In genomic region chr17:40419559-40420331, GRCh38 we compare ENCODE assay signal across 2 cellular contexts.
TF ChIP-seq lines count a peak whose summit lies in the region.

No MANE protein-coding gene starts in this region.

TF ChIP-seq in SK-N-SH, 30 proteins besides CTCF, POLR2A, EP300 and RAD21 (continued from another document):
- TF ChIP-seq RCOR1 (IDR thresholded peaks at IDR 0.05; ENCODE audit: low read length) (0 out of 2 replicates have a peak, but pooled peaks have one; percentile 62), TAF1 (IDR thresholded peaks at IDR 0.05; ENCODE audit: borderline replicate concordance, low read depth, low read length) (no peak), TEAD4 (IDR thresholded peaks at IDR 0.05; ENCODE audit: borderline replicate concordance, insufficient read depth) (no peak)

TF ChIP-seq in SK-N-SH treated with all-trans-retinoic acid at 6 μM for 48 hours, 23 proteins besides CTCF, POLR2A, EP300 and RAD21 (continued from another document):
- TF ChIP-seq, protein P1, sequence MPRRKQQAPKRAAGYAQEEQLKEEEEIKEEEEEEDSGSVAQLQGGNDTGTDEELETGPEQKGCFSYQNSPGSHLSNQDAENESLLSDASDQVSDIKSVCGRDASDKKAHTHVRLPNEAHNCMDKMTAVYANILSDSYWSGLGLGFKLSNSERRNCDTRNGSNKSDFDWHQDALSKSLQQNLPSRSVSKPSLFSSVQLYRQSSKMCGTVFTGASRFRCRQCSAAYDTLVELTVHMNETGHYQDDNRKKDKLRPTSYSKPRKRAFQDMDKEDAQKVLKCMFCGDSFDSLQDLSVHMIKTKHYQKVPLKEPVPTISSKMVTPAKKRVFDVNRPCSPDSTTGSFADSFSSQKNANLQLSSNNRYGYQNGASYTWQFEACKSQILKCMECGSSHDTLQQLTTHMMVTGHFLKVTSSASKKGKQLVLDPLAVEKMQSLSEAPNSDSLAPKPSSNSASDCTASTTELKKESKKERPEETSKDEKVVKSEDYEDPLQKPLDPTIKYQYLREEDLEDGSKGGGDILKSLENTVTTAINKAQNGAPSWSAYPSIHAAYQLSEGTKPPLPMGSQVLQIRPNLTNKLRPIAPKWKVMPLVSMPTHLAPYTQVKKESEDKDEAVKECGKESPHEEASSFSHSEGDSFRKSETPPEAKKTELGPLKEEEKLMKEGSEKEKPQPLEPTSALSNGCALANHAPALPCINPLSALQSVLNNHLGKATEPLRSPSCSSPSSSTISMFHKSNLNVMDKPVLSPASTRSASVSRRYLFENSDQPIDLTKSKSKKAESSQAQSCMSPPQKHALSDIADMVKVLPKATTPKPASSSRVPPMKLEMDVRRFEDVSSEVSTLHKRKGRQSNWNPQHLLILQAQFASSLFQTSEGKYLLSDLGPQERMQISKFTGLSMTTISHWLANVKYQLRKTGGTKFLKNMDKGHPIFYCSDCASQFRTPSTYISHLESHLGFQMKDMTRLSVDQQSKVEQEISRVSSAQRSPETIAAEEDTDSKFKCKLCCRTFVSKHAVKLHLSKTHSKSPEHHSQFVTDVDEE (CRISPR knock-in tag; IDR thresholded peaks at IDR 0.05) = no peak
- TF ChIP-seq, protein P2, sequence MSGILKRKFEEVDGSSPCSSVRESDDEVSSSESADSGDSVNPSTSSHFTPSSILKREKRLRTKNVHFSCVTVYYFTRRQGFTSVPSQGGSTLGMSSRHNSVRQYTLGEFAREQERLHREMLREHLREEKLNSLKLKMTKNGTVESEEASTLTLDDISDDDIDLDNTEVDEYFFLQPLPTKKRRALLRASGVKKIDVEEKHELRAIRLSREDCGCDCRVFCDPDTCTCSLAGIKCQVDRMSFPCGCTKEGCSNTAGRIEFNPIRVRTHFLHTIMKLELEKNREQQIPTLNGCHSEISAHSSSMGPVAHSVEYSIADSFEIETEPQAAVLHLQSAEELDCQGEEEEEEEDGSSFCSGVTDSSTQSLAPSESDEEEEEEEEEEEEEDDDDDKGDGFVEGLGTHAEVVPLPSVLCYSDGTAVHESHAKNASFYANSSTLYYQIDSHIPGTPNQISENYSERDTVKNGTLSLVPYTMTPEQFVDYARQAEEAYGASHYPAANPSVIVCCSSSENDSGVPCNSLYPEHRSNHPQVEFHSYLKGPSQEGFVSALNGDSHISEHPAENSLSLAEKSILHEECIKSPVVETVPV (CRISPR knock-in tag; IDR thresholded peaks at IDR 0.05) = no peak
- TF ChIP-seq CREB5 (CRISPR knock-in tag; IDR thresholded peaks at IDR 0.05; ENCODE audit: low read depth) = no peak
- no peak for TF ChIP-seq BACH2 (CRISPR knock-in tag; IDR thresholded peaks at IDR 0.05; ENCODE audit: borderline replicate concordance)
- no peak for TF ChIP-seq ARNTL (CRISPR knock-in tag; IDR thresholded peaks at IDR 0.05; ENCODE audit: borderline replicate concordance, low read depth)
- no peak for TF ChIP-seq OSR1 (CRISPR knock-in tag; IDR thresholded peaks at IDR 0.05)
- TF ChIP-seq POU6F1 (CRISPR knock-in tag; IDR thresholded peaks at IDR 0.05; ENCODE audit: borderline replicate concordance, low read depth) = no peak
